In genomic region chr10:53754851-53755250, GRCh38 we compare ENCODE assay signal across 18 cellular contexts.
DNase-seq lines count a peak whose midpoint lies in the region; ATAC-seq and TF ChIP-seq lines count a peak whose summit lies in the region.
"Had no signal": no experiment of that assay in that cellular context is flagged by ENCODE, and none has a peak within 500 bp of the region (broad histone marks: within the 10 kb centered on the region; RNA-seq: fewer than 3 reads in every experiment).

No MANE protein-coding gene starts in this region.

- H3K9me3 Mint-ChIP-seq in endothelial cell (ENCODE audit: unreplicated experiment), result no peaks in the 10 kb centered on the region
- H3K9me3 Mint-ChIP-seq in effector memory CD8-positive, alpha-beta T cell, result no peaks in the 10 kb centered on the region
- peaks cover 0 to 15% (median 4%) of the 10 kb centered on the region in 8 donors for H3K9me3 Mint-ChIP-seq in CD4-positive, alpha-beta memory T cell

- WGBS in neuronal stem cell (ENCODE audit: extremely low coverage in 2 of 2, insufficient read length in 2 of 2, insufficient replicate concordance in 1 of 2), 2 donors, result no CpG with 5 or more reads among the region's 4 CpGs
- WGBS in ovary, 3 donors, result 1 to 9% (median 9%) methylated on average over 4 of the region's 4 CpGs

- H3K4me1 ChIP-seq in neuronal stem cell (ENCODE audit: control insufficient read depth in 2 of 2, insufficient read depth in 1 of 2, low read depth in 1 of 2, low read length in 2 of 2) (no peaks in the 10 kb centered on the region), ovary (ENCODE audit: insufficient read depth) (no peaks in the 10 kb centered on the region)
- no peaks in the 10 kb centered on the region for H3K4me1 ChIP-seq in CD4-positive, alpha-beta memory T cell (ENCODE audit: insufficient read depth, low read length)
- H3K4me1 ChIP-seq: right lobe of liver had no signal

- DNase-seq in Caki2 (ENCODE audit: low read depth), result peak; percentile 38
- peak; percentile 1 for DNase-seq in NCI-H2227 treated with DMSO at 0.1 percent for 48 hours (lab: John Stamatoyannopoulos, UW)
- peak; percentile 4 for DNase-seq in endothelial cell (ENCODE audit: low spot score)
- DNase-seq in neuronal stem cell (ENCODE audit: low spot score), result no peak
- no peak for DNase-seq in effector memory CD8-positive, alpha-beta T cell
- DNase-seq in ovary, result no peak
- no peak for DNase-seq in CD4-positive, alpha-beta memory T cell
- DNase-seq in iPS-NIHi11 (ENCODE audit: low spot score), result no peak
- DNase-seq: activated CD4-positive, alpha-beta T cell treated with anti-CD3 and anti-CD28 coated beads for 4 hours; activated naive CD8-positive, alpha-beta T cell treated with anti-CD3 and anti-CD28 coated beads for 36 hours; brain microvascular endothelial cell; hippocampal formation; kidney; NCI-H774; right lobe of liver had no signal

- POLR2A ChIA-PET in CD4-positive, alpha-beta memory T cell (lab: Charles Lee; ENCODE audit: partially characterized antibody), result no interaction called here

- no peak overlapping the region for H3K27ac Mint-ChIP-seq in endothelial cell (ENCODE audit: unreplicated experiment)
- no peak overlapping the region for H3K27ac Mint-ChIP-seq in effector memory CD8-positive, alpha-beta T cell
- no peak overlapping the region for H3K27ac Mint-ChIP-seq in CD4-positive, alpha-beta memory T cell
- H3K27ac Mint-ChIP-seq: activated naive CD8-positive, alpha-beta T cell treated with anti-CD3 and anti-CD28 coated beads for 36 hours; stimulated activated effector memory CD8-positive, alpha-beta T cell treated with anti-CD3 and anti-CD28 coated beads, Interleukin-12 subunit alpha, Interleukin-12 subunit beta, amount 100 ng/mL, for 72 hours had no signal

- intact Hi-C loops in ovary (cut with DNase I), result no loop called here
- intact Hi-C loops in CD4-positive, alpha-beta memory T cell (cut with micrococcal nuclease), result no loop called here

- no peak overlapping the region for H4K91ac ChIP-seq in neuronal stem cell (ENCODE audit: low read depth, low read length, poor library complexity)

- no peak overlapping the region for H3K4me3 ChIP-seq in neuronal stem cell (ENCODE audit: low read length in 2 of 2)
- no peak overlapping the region for H3K4me3 ChIP-seq in ovary
- H3K4me3 ChIP-seq in CD4-positive, alpha-beta memory T cell (ENCODE audit: low read length in 2 of 2), result no peak overlapping the region
- H3K4me3 ChIP-seq: coronary artery, right lobe of liver, thoracic aorta had no signal

- H3K36me3 ChIP-seq in neuronal stem cell (replicated peaks in 1 of 2; ENCODE audit: control insufficient read depth in 2 of 2, insufficient read depth in 2 of 2, low read length in 2 of 2), result no peaks in the 10 kb centered on the region
- H3K36me3 ChIP-seq in ovary, result no peaks in the 10 kb centered on the region
- H3K36me3 ChIP-seq in CD4-positive, alpha-beta memory T cell (ENCODE audit: insufficient read depth, low read length), result no peaks in the 10 kb centered on the region
- H3K36me3 ChIP-seq: brain microvascular endothelial cell, right lobe of liver, thoracic aorta had no signal

- H2BK5ac ChIP-seq in neuronal stem cell (ENCODE audit: low read length), result no peak overlapping the region

- no peak overlapping the region for H2BK120ac ChIP-seq in neuronal stem cell (ENCODE audit: low read depth, low read length)

- H3K4me2 ChIP-seq in neuronal stem cell (ENCODE audit: insufficient read depth, low read length, poor library complexity, severe bottlenecking), result no peak overlapping the region

- no peaks in the 10 kb centered on the region for H3K79me1 ChIP-seq in neuronal stem cell (ENCODE audit: low read depth, low read length)

- H3K9ac ChIP-seq in neuronal stem cell (ENCODE audit: low read depth, low read length, poor library complexity), result no peak overlapping the region

- H3K14ac ChIP-seq in neuronal stem cell (ENCODE audit: low read length), result no peak overlapping the region

- no peak overlapping the region for H2AK5ac ChIP-seq in neuronal stem cell (ENCODE audit: low read depth, low read length)

- no peak for ATAC-seq in effector memory CD8-positive, alpha-beta T cell (replicated peaks)
- ATAC-seq: right lobe of liver; stimulated activated effector memory CD8-positive, alpha-beta T cell treated with anti-CD3 and anti-CD28 coated beads, Interleukin-12 subunit alpha, Interleukin-12 subunit beta, amount 100 ng/mL, for 72 hours had no signal

- no peak overlapping the region for H2BK12ac ChIP-seq in neuronal stem cell (ENCODE audit: low read length)

- H4K8ac ChIP-seq in neuronal stem cell (ENCODE audit: low read depth, low read length), result no peak overlapping the region

- H3K18ac ChIP-seq in neuronal stem cell (ENCODE audit: low read length), result no peak overlapping the region

- no peak for TF ChIP-seq EP300 in ovary (IDR thresholded peaks at IDR 0.05)

- CTCF ChIA-PET in CD4-positive, alpha-beta memory T cell (lab: Charles Lee; ENCODE audit: partially characterized antibody), result interaction anchor here (0.7 kb wide), 1 partner anchor 18 kb away, joined by 3 read pairs; no protein-coding TSS in a partner anchor

- no peak overlapping the region for H3K23ac ChIP-seq in neuronal stem cell (ENCODE audit: low read depth, low read length, poor library complexity)

- no peaks in the 10 kb centered on the region for H3K36me3 Mint-ChIP-seq in endothelial cell (ENCODE audit: low read depth, unreplicated experiment)
- no peaks in the 10 kb centered on the region for H3K36me3 Mint-ChIP-seq in effector memory CD8-positive, alpha-beta T cell (ENCODE audit: insufficient read depth)
- no peaks in the 10 kb centered on the region for H3K36me3 Mint-ChIP-seq in CD4-positive, alpha-beta memory T cell
- H3K36me3 Mint-ChIP-seq: activated naive CD8-positive, alpha-beta T cell treated with anti-CD3 and anti-CD28 coated beads for 36 hours; stimulated activated effector memory CD8-positive, alpha-beta T cell treated with anti-CD3 and anti-CD28 coated beads, Interleukin-12 subunit alpha, Interleukin-12 subunit beta, amount 100 ng/mL, for 72 hours had no signal

- H3K27me3 Mint-ChIP-seq in endothelial cell (ENCODE audit: unreplicated experiment), result no peaks in the 10 kb centered on the region
- H3K27me3 Mint-ChIP-seq in effector memory CD8-positive, alpha-beta T cell, result no peaks in the 10 kb centered on the region
- H3K27me3 Mint-ChIP-seq in CD4-positive, alpha-beta memory T cell, result no peaks in the 10 kb centered on the region
- H3K27me3 Mint-ChIP-seq: activated naive CD8-positive, alpha-beta T cell treated with anti-CD3 and anti-CD28 coated beads for 36 hours had no signal

- TF ChIP-seq CTCF in endothelial cell (IDR thresholded peaks at IDR 0.05; ENCODE audit: unreplicated experiment) (no peak), ovary (IDR thresholded peaks at IDR 0.05) (no peak)

- H3K4ac ChIP-seq in neuronal stem cell (ENCODE audit: low read length), result no peak overlapping the region

- H3K27ac ChIP-seq in neuronal stem cell (replicated peaks; ENCODE audit: low read length), result no peak overlapping the region
- no peak overlapping the region for H3K27ac ChIP-seq in ovary
- no peak overlapping the region for H3K27ac ChIP-seq in CD4-positive, alpha-beta memory T cell (ENCODE audit: low read depth, low read length)
- H3K27ac ChIP-seq: brain microvascular endothelial cell, coronary artery, right lobe of liver, thoracic aorta had no signal

- peak overlapping the region; percentile 8 for H2AFZ ChIP-seq in neuronal stem cell (ENCODE audit: low read length)

- TF ChIP-seq POLR2A in ovary (IDR thresholded peaks at IDR 0.05), result no peak

- H3K9me3 ChIP-seq in neuronal stem cell (replicated peaks in 1 of 2; ENCODE audit: control insufficient read depth in 2 of 2, insufficient read depth in 1 of 2, low read depth in 1 of 2, low read length in 2 of 2), result no peaks in the 10 kb centered on the region
- H3K9me3 ChIP-seq in ovary, result no peaks in the 10 kb centered on the region
- no peaks in the 10 kb centered on the region for H3K9me3 ChIP-seq in CD4-positive, alpha-beta memory T cell (ENCODE audit: control insufficient read depth in 1 of 2, low read length in 2 of 2)
- H3K9me3 ChIP-seq: right lobe of liver, thoracic aorta had no signal

- H3K27me3 ChIP-seq in neuronal stem cell (ENCODE audit: control insufficient read depth in 3 of 3, insufficient read depth in 3 of 3, low read depth in 1 of 3, low read length in 3 of 3) (no peaks in the 10 kb centered on the region), ovary (no peaks in the 10 kb centered on the region)
- no peaks in the 10 kb centered on the region for H3K27me3 ChIP-seq in CD4-positive, alpha-beta memory T cell (ENCODE audit: insufficient read depth, low read length)
- H3K27me3 ChIP-seq: brain microvascular endothelial cell, right lobe of liver had no signal

- H3K4me1 Mint-ChIP-seq in endothelial cell (ENCODE audit: unreplicated experiment), result no peaks in the 10 kb centered on the region
- no peaks in the 10 kb centered on the region for H3K4me1 Mint-ChIP-seq in effector memory CD8-positive, alpha-beta T cell (ENCODE audit: low read depth in 2 of 2)
- H3K4me1 Mint-ChIP-seq in CD4-positive, alpha-beta memory T cell, result no peaks in the 10 kb centered on the region
- H3K4me1 Mint-ChIP-seq: activated naive CD8-positive, alpha-beta T cell treated with anti-CD3 and anti-CD28 coated beads for 36 hours; stimulated activated effector memory CD8-positive, alpha-beta T cell treated with anti-CD3 and anti-CD28 coated beads, Interleukin-12 subunit alpha, Interleukin-12 subunit beta, amount 100 ng/mL, for 72 hours had no signal

- no peak overlapping the region for H2BK15ac ChIP-seq in neuronal stem cell (ENCODE audit: low read length)

- in situ Hi-C loops in Caki2 (cut with HindIII; ENCODE audit: low pct_unique_long_range_greater_than_20kb, low sequenced_read_pairs), result no loop called here

- no peak overlapping the region for H3K4me3 Mint-ChIP-seq in endothelial cell (ENCODE audit: unreplicated experiment)
- no peak overlapping the region for H3K4me3 Mint-ChIP-seq in effector memory CD8-positive, alpha-beta T cell
- H3K4me3 Mint-ChIP-seq in CD4-positive, alpha-beta memory T cell, result no peak overlapping the region
- H3K4me3 Mint-ChIP-seq: activated naive CD8-positive, alpha-beta T cell treated with anti-CD3 and anti-CD28 coated beads for 36 hours; stimulated activated effector memory CD8-positive, alpha-beta T cell treated with anti-CD3 and anti-CD28 coated beads, Interleukin-12 subunit alpha, Interleukin-12 subunit beta, amount 100 ng/mL, for 72 hours had no signal

Comparison
In these comparisons a context has a peak if more than half of its experiments do, and no peak if none do; other contexts are left out.
1. DNase-seq: peak in Caki2 (single experiment), NCI-H2227 treated with DMSO at 0.1 percent for 48 hours (single experiment) and endothelial cell (single experiment); none in neuronal stem cell (single experiment), effector memory CD8-positive, alpha-beta T cell (0 of 3), ovary (0 of 5), CD4-positive, alpha-beta memory T cell (0 of 5) and iPS-NIHi11 (single experiment).